13 cellular contexts compared by ENCODE assay signal in genomic region chr10:35420044-35420443, GRCh38.
DNase-seq lines count a peak whose midpoint lies in the region; ATAC-seq and TF ChIP-seq lines count a peak whose summit lies in the region.
"Had no signal": no experiment of that assay in that cellular context is flagged by ENCODE, and none has a peak within 500 bp of the region (broad histone marks: within the 10 kb centered on the region; RNA-seq: fewer than 3 reads in every experiment).

No MANE protein-coding gene starts in this region.

- no peaks in the 10 kb centered on the region for H3K27me3 Mint-ChIP-seq in endodermal cell (ENCODE audit: insufficient read depth)
- no peaks in the 10 kb centered on the region for H3K27me3 Mint-ChIP-seq in neural crest cell (ENCODE audit: low read depth)
- H3K27me3 Mint-ChIP-seq in stimulated activated naive CD8-positive, alpha-beta T cell treated with anti-CD3 and anti-CD28 coated beads, Interleukin-15, amount 100 ng/mL, for 72 hours: no peaks in the 10 kb centered on the region
- H3K27me3 Mint-ChIP-seq: activated naive CD8-positive, alpha-beta T cell treated with anti-CD3 and anti-CD28 coated beads, Interleukin-2, amount 10 ng/mL, durations not matched to agents 7 days and 5 days; naive thymus-derived CD4-positive, alpha-beta T cell had no signal

- ATAC-seq in right cardiac atrium (no peak), Right ventricle myocardium superior (ENCODE audit: poor library complexity) (no peak), GM21717 (IDR thresholded peaks at IDR 0.05; ENCODE audit: unreplicated experiment) (no peak)
- no peak for ATAC-seq in stimulated activated naive CD8-positive, alpha-beta T cell treated with anti-CD3 and anti-CD28 coated beads, Interleukin-15, amount 100 ng/mL, for 72 hours
- ATAC-seq: naive thymus-derived CD4-positive, alpha-beta T cell had no signal

- H3K4me1 Mint-ChIP-seq in endodermal cell (peaks cover 53% of the 10 kb centered on the region), neural crest cell (peaks cover 51% of the 10 kb centered on the region)
- H3K4me1 Mint-ChIP-seq in stimulated activated naive CD8-positive, alpha-beta T cell treated with anti-CD3 and anti-CD28 coated beads, Interleukin-15, amount 100 ng/mL, for 72 hours: peaks cover 14% of the 10 kb centered on the region

- H3K4me3 ChIP-seq in right cardiac atrium (ENCODE audit: low read length): no peak overlapping the region
- H3K4me3 ChIP-seq in endodermal cell (ENCODE audit: low read length): no peak overlapping the region

- H3K27me3 ChIP-seq in right cardiac atrium (ENCODE audit: control insufficient read depth, insufficient read depth) (no peaks in the 10 kb centered on the region), endodermal cell (ENCODE audit: control insufficient read depth, insufficient read depth, low read length, poor library complexity, severe bottlenecking) (no peaks in the 10 kb centered on the region)

- 77% methylated on average over 2 of the region's 2 CpGs for WGBS in right cardiac atrium
- WGBS in endodermal cell (ENCODE audit: insufficient coverage in 1 of 2, insufficient read length in 1 of 2), 2 experiments: 93% methylated on average over 2 of the region's 2 CpGs; no CpG with 5 or more reads in 1 of the 2 experiments

- H3K27ac Mint-ChIP-seq in endodermal cell: peak overlapping the region; percentile 90
- peak overlapping the region; percentile 81 for H3K27ac Mint-ChIP-seq in neural crest cell (ENCODE audit: unreplicated experiment)
- H3K27ac Mint-ChIP-seq in stimulated activated naive CD8-positive, alpha-beta T cell treated with anti-CD3 and anti-CD28 coated beads, Interleukin-15, amount 100 ng/mL, for 72 hours: no peak overlapping the region
- H3K27ac Mint-ChIP-seq: activated naive CD8-positive, alpha-beta T cell treated with anti-CD3 and anti-CD28 coated beads, Interleukin-2, amount 10 ng/mL, durations not matched to agents 7 days and 5 days had no signal

- intact Hi-C loops in right cardiac atrium (cut with DNase I): no loop called here
- intact Hi-C loops in Right ventricle myocardium superior (cut with DNase I): no loop called here

- H3K36me3 Mint-ChIP-seq in endodermal cell (ENCODE audit: low read depth) (no peaks in the 10 kb centered on the region), neural crest cell (ENCODE audit: low read depth) (no peaks in the 10 kb centered on the region)
- H3K36me3 Mint-ChIP-seq: activated naive CD8-positive, alpha-beta T cell treated with anti-CD3 and anti-CD28 coated beads, Interleukin-2, amount 10 ng/mL, durations not matched to agents 7 days and 5 days; naive thymus-derived CD4-positive, alpha-beta T cell had no signal

- H3K4me1 ChIP-seq in right cardiac atrium (ENCODE audit: control insufficient read depth, insufficient read depth, low read length) (peaks cover 30% of the 10 kb centered on the region), endodermal cell (ENCODE audit: control insufficient read depth, insufficient read depth, low read length) (peaks cover 4% of the 10 kb centered on the region)

- no peak overlapping the region for H3K9ac ChIP-seq in endodermal cell (ENCODE audit: extremely low read depth, low read length, poor library complexity, severe bottlenecking)

- no peak for TF ChIP-seq CTCF in endodermal cell (conservative IDR thresholded peaks at IDR 0.05)
- no peak for TF ChIP-seq CTCF in neural crest cell (conservative IDR thresholded peaks at IDR 0.05)

- no peaks in the 10 kb centered on the region for H3K9me3 Mint-ChIP-seq in endodermal cell
- H3K9me3 Mint-ChIP-seq in neural crest cell: no peaks in the 10 kb centered on the region
- no peaks in the 10 kb centered on the region for H3K9me3 Mint-ChIP-seq in stimulated activated naive CD8-positive, alpha-beta T cell treated with anti-CD3 and anti-CD28 coated beads, Interleukin-15, amount 100 ng/mL, for 72 hours
- H3K9me3 Mint-ChIP-seq: activated naive CD8-positive, alpha-beta T cell treated with anti-CD3 and anti-CD28 coated beads, Interleukin-2, amount 10 ng/mL, durations not matched to agents 7 days and 5 days; naive thymus-derived CD4-positive, alpha-beta T cell had no signal

- DNase-seq in right cardiac atrium: no peak
- no peak for DNase-seq in Right ventricle myocardium superior
- DNase-seq in endodermal cell: no peak
- no peak for DNase-seq in neural crest cell (ENCODE audit: low read depth, low spot score)
- DNase-seq in stimulated activated naive CD8-positive, alpha-beta T cell treated with anti-CD3 and anti-CD28 coated beads, Interleukin-15, amount 100 ng/mL, for 72 hours: no peak
- DNase-seq in DMS53 treated with DMSO at 0.1 percent for 48 hours (lab: John Stamatoyannopoulos, UW; ENCODE audit: unreplicated experiment): no peak
- no peak for DNase-seq in DMS 273 (lab: John Stamatoyannopoulos, UW; ENCODE audit: unreplicated experiment)
- DNase-seq: activated naive CD8-positive, alpha-beta T cell treated with anti-CD3 and anti-CD28 coated beads, Interleukin-2, amount 10 ng/mL, durations not matched to agents 7 days and 5 days; Calu3; kidney; naive thymus-derived CD4-positive, alpha-beta T cell; NCI-H1105 had no signal

- H3K36me3 ChIP-seq in endodermal cell (ENCODE audit: control insufficient read depth, insufficient read depth, low read length): no peaks in the 10 kb centered on the region

- H3K27ac ChIP-seq in right cardiac atrium (ENCODE audit: low read length): peak overlapping the region; percentile 15
- H3K27ac ChIP-seq in endodermal cell (ENCODE audit: low read depth, low read length): no peak overlapping the region

- H3K9me3 ChIP-seq in right cardiac atrium (ENCODE audit: control insufficient read depth, low read length): no peaks in the 10 kb centered on the region
- H3K9me3 ChIP-seq in endodermal cell (ENCODE audit: control insufficient read depth, low read length): no peaks in the 10 kb centered on the region

- H3K4me3 Mint-ChIP-seq in endodermal cell: no peak overlapping the region
- H3K4me3 Mint-ChIP-seq in neural crest cell: no peak overlapping the region
- no peak overlapping the region for H3K4me3 Mint-ChIP-seq in stimulated activated naive CD8-positive, alpha-beta T cell treated with anti-CD3 and anti-CD28 coated beads, Interleukin-15, amount 100 ng/mL, for 72 hours
- H3K4me3 Mint-ChIP-seq: activated naive CD8-positive, alpha-beta T cell treated with anti-CD3 and anti-CD28 coated beads, Interleukin-2, amount 10 ng/mL, durations not matched to agents 7 days and 5 days; naive thymus-derived CD4-positive, alpha-beta T cell had no signal

Comparison
In these comparisons a context has a peak if more than half of its experiments do, and no peak if none do; other contexts are left out.
1. H3K27ac Mint-ChIP-seq: peak in endodermal cell (single experiment) and neural crest cell (single experiment); none in stimulated activated naive CD8-positive, alpha-beta T cell treated with anti-CD3 and anti-CD28 coated beads, Interleukin-15, amount 100 ng/mL, for 72 hours (0 of 2).